In genomic region chr19:9793051-9793591, GRCh38 we compare ENCODE assay signal across 8 cellular contexts. TPM values are rescaled to one million over a fixed set of nuclear protein-coding genes. Genes with fewer than 3 reads are reported as not detected.
DNase-seq lines count a peak whose midpoint lies in the region; ATAC-seq and TF ChIP-seq lines count a peak whose summit lies in the region.

No MANE protein-coding gene starts in this region.

- H3K9me3 Mint-ChIP-seq in HFFc6, result no peaks in the 10 kb centered on the region

- peak overlapping the region; percentile 87 for H3K4me3 ChIP-seq in AG04449 (ENCODE audit: low read depth, low read length)
- H3K4me3 ChIP-seq in WI38 (ENCODE audit: low read depth, low read length), result peak overlapping the region; percentile 60
- H3K4me3 ChIP-seq in lower leg skin (ENCODE audit: low read depth, poor library complexity, severe bottlenecking), result peak overlapping the region; percentile 75

- no peak for TF ChIP-seq CTCF in AG04449 (IDR thresholded peaks at IDR 0.05; ENCODE audit: insufficient read depth, low read length, missing control alignments)
- no peak for TF ChIP-seq CTCF in HFFc6 (IDR thresholded peaks at IDR 0.05)
- no peak for TF ChIP-seq CTCF in WI38 (IDR thresholded peaks at IDR 0.05; ENCODE audit: low read depth, low read length)
- TF ChIP-seq CTCF in lower leg skin (IDR thresholded peaks at IDR 0.05), result no peak

- H3K4me1 Mint-ChIP-seq in HFFc6 (ENCODE audit: low read depth), result peaks cover 29% of the 10 kb centered on the region

- 16 to 22% methylated on average over 26 to 38 of the region's 38 CpGs for WGBS in lower leg skin, 2 donors

- peak overlapping the region; percentile 62 for H3K27ac Mint-ChIP-seq in HFFc6

- intact Hi-C loops in lower leg skin (cut with DNase I; ENCODE audit: low total_unique reads), result no loop called here

- peak overlapping the region; percentile 88 for H3K4me3 Mint-ChIP-seq in HFFc6

- POLR2A ChIA-PET in AG04449 (lab: Yijun Ruan, JAX), result no interaction called here

- no peak for ATAC-seq in GM21447 (IDR thresholded peaks at IDR 0.05; ENCODE audit: unreplicated experiment)

- peaks cover 3% of the 10 kb centered on the region for H3K27me3 Mint-ChIP-seq in HFFc6 (ENCODE audit: insufficient read depth)

- CTCF ChIA-PET in AG04449 (lab: Yijun Ruan, JAX), result interaction anchor here (0.7 to 2.1 kb wide), 6 partner anchors 25 to 588 kb away, joined by 3 to 16 read pairs (median 4); no protein-coding TSS in a partner anchor

- DNase-seq in AG04449 (ENCODE audit: low read depth, low spot score) (no peak), HFFc6 (no peak), lower leg skin (ENCODE audit: low spot score in 2 of 2) (peak; percentile 55 to 95), NCI-H2196 treated with DMSO at 0.1 percent for 48 hours (lab: John Stamatoyannopoulos, UW; ENCODE audit: unreplicated experiment) (no peak)
- DNase-seq in stimulated activated CD4-positive, alpha-beta T cell treated with anti-CD3 and anti-CD28 coated beads, Interleukin-4, amount 100 ng/mL, for 4 hours, result peak; percentile 50 to 70

- no peaks in the 10 kb centered on the region for H3K36me3 Mint-ChIP-seq in HFFc6 (ENCODE audit: low read depth)

- H3K27ac ChIP-seq in cingulate gyrus (ENCODE audit: low read depth, low read length), result peak overlapping the region; percentile 98

- TF ChIP-seq POLR2A in lower leg skin (IDR thresholded peaks at IDR 0.05), result no peak

RNA-seq across cellular contexts. Expression of gene ZNF846, which starts 24.6 kb away (rescaled TPM):
- 1 to 10 TPM; 3.9 to 6.2 (median 4.9) TPM for total RNA-seq in HFFc6 (2021; fragmentation: NEBNext Ultra II Directional; extraction: Animal tissue kit (Norgen Biotek cat#: 25700))
- total RNA-seq in lower leg skin, result 10 to 100 TPM in 2 of 4 donors, 1 to 10 TPM in 2; 8.7 to 15.5 (median 10.4) TPM

RNA-seq across cellular contexts. Expression of gene FBXL12, which starts 25.8 kb away (rescaled TPM):
- 10 to 100 TPM; 25.2 to 29.0 (median 27.2) TPM for total RNA-seq in HFFc6 (2021; fragmentation: NEBNext Ultra II Directional; extraction: Animal tissue kit (Norgen Biotek cat#: 25700))
- 10 to 100 TPM; 13.8 to 28.7 (median 23.5) TPM for total RNA-seq in lower leg skin

RNA-seq across cellular contexts. Expression of gene UBL5, which starts 34.6 kb away (rescaled TPM):
- 100 to 1,000 TPM; 365 to 483 (median 418) TPM for total RNA-seq in HFFc6 (2021; fragmentation: NEBNext Ultra II Directional; extraction: Animal tissue kit (Norgen Biotek cat#: 25700))
- 100 to 1,000 TPM; 339 to 596 (median 390) TPM for total RNA-seq in lower leg skin

RNA-seq across cellular contexts. Expression of gene PIN1, which starts 42.0 kb away (rescaled TPM):
- 100 to 1,000 TPM; 113 to 153 (median 120) TPM for total RNA-seq in HFFc6 (2021; fragmentation: NEBNext Ultra II Directional; extraction: Animal tissue kit (Norgen Biotek cat#: 25700))
- total RNA-seq in lower leg skin, result 10 to 100 TPM; 67.8 to 97.7 (median 79.6) TPM

Comparison
In these comparisons a context has a peak if more than half of its experiments do, and no peak if none do; other contexts are left out.
1. DNase-seq: peak in lower leg skin (2 of 2) and stimulated activated CD4-positive, alpha-beta T cell treated with anti-CD3 and anti-CD28 coated beads, Interleukin-4, amount 100 ng/mL, for 4 hours (2 of 2); none in AG04449 (single experiment), HFFc6 (single experiment) and NCI-H2196 treated with DMSO at 0.1 percent for 48 hours (single experiment).
2. Peak in every context shown above with its lines, with median percentiles within 50 percentile points of each other: H3K4me3 ChIP-seq.